In the genomic region with DNA sequence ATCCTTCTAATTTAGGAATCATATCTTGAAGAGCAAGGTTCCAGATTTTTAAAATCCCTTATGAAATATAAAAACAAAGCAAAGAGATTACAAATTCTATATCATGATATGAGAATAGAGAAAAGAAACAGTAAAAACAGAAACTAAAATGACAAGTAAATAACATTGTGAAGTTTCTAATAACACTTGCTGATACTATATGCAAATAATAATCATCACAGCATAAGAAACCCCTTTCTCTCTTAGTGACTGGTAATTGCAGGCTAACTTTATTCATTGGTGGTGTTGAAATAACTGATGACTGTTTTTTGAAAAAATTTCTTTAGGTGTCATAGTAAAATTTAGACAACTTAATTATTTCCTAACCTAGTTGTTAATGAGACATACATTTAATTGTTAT, we compare ENCODE assay signal across 23 cellular contexts.
DNase-seq lines count a peak whose midpoint lies in the region; ATAC-seq, FAIRE-seq and TF ChIP-seq lines count a peak whose summit lies in the region.
"Had no signal": no experiment of that assay in that cellular context is flagged by ENCODE, and none has a peak within 500 bp of the region (broad histone marks: within the 10 kb centered on the region; RNA-seq: fewer than 3 reads in every experiment).

No MANE protein-coding gene starts in this region.

- H3K4me1 Mint-ChIP-seq in HFFc6 (ENCODE audit: low read depth), result no peaks in the 10 kb centered on the region
- H3K4me1 Mint-ChIP-seq: B cell, H9, IgD-negative memory B cell had no signal

- H3K27me3 ChIP-seq in KMS-11 (ENCODE audit: insufficient read depth, low read depth), result no peaks in the 10 kb centered on the region
- H3K27me3 ChIP-seq: BLaER1 treated with 17β-estradiol and CSF1 and Interleukin-3, amounts not matched to agents 10 nM and 100 nM had no signal

- no peak overlapping the region for H3K9ac ChIP-seq in KMS-11
- H3K9ac ChIP-seq: BLaER1 treated with 17β-estradiol and CSF1 and Interleukin-3, amounts not matched to agents 10 nM and 100 nM had no signal

- FAIRE-seq in RCC 7860 (lab: Jason Lieb, UNC), result no peak
- FAIRE-seq: GM12891, GM18507, H1, HepG2 had no signal

- peaks cover 28% of the 10 kb centered on the region for H3K4me1 ChIP-seq in KMS-11 (ENCODE audit: low read depth, poor library complexity, severe bottlenecking)
- H3K4me1 ChIP-seq: BLaER1 treated with 17β-estradiol and CSF1 and Interleukin-3, amounts not matched to agents 10 nM and 100 nM had no signal

- H2AFZ ChIP-seq in KMS-11 (ENCODE audit: low read depth), result no peak overlapping the region

- H4K20me1 ChIP-seq in KMS-11 (ENCODE audit: insufficient read depth), result no peaks in the 10 kb centered on the region
- H4K20me1 ChIP-seq: BLaER1 treated with 17β-estradiol and CSF1 and Interleukin-3, amounts not matched to agents 10 nM and 100 nM had no signal

- H3K36me3 Mint-ChIP-seq in HFFc6 (ENCODE audit: low read depth), result no peaks in the 10 kb centered on the region
- H3K36me3 Mint-ChIP-seq: CD8-positive, alpha-beta T cell; IgD-negative memory B cell had no signal

- peak overlapping the region; percentile 23; the same call in 1 of the 2 replicates for H3K4me2 ChIP-seq in KMS-11
- H3K4me2 ChIP-seq: BLaER1 treated with 17β-estradiol and CSF1 and Interleukin-3, amounts not matched to agents 10 nM and 100 nM had no signal

- intact Hi-C loops in sciatic nerve (cut with DNase I), result no loop called here

- H3K36me3 ChIP-seq in KMS-11 (ENCODE audit: insufficient read depth), result no peaks in the 10 kb centered on the region
- H3K36me3 ChIP-seq: BLaER1 treated with 17β-estradiol and CSF1 and Interleukin-3, amounts not matched to agents 10 nM and 100 nM had no signal

- ATAC-seq in GM18517 (IDR thresholded peaks at IDR 0.05; ENCODE audit: unreplicated experiment) (peak; percentile 61), HG02973 (IDR thresholded peaks at IDR 0.05; ENCODE audit: unreplicated experiment) (peak; percentile 74), sciatic nerve (no peak)
- ATAC-seq: CD8-positive, alpha-beta T cell; HepG2 had no signal

- DNase-seq in RCC 7860 (ENCODE audit: low spot score) (no peak), cerebellum (ENCODE audit: low spot score) (no peak), HFFc6 (no peak), sciatic nerve (ENCODE audit: low spot score) (no peak)
- DNase-seq: Calu3; CD8-positive, alpha-beta T cell; DMS 273 treated with DMSO at 0.1 percent for 48 hours; DMS53; DND-41; EL; H9; Kasumi-1; KBM-7 had no signal

- H3K9me3 Mint-ChIP-seq in HFFc6, result peaks cover 38% of the 10 kb centered on the region
- H3K9me3 Mint-ChIP-seq: CD8-positive, alpha-beta T cell; H9; IgD-negative memory B cell had no signal

- no peak overlapping the region for H3K4me3 ChIP-seq in KMS-11 (IDR thresholded peaks at IDR 0.05; ENCODE audit: insufficient read depth, low read depth, low read length)
- H3K4me3 ChIP-seq: BLaER1 treated with 17β-estradiol and CSF1 and Interleukin-3, amounts not matched to agents 10 nM and 100 nM had no signal

- TF ChIP-seq CTCF in KMS-11 (conservative IDR thresholded peaks at IDR 0.05; ENCODE audit: low read depth, low read length), result no peak
- TF ChIP-seq CTCF in HFFc6 (IDR thresholded peaks at IDR 0.05), result no peak

- no peak overlapping the region for H3K4me3 Mint-ChIP-seq in HFFc6
- H3K4me3 Mint-ChIP-seq: B cell; CD8-positive, alpha-beta T cell; H9; IgD-negative memory B cell had no signal

- peaks cover 5% of the 10 kb centered on the region; the same call in 1 of the 2 replicates for H3K79me2 ChIP-seq in KMS-11 (ENCODE audit: insufficient read depth, low read depth)

- no peaks in the 10 kb centered on the region; the same call in 1 of the 2 replicates for H3K27me3 Mint-ChIP-seq in HFFc6 (ENCODE audit: insufficient read depth)
- H3K27me3 Mint-ChIP-seq: B cell, IgD-negative memory B cell had no signal

- peak overlapping the region; percentile 3; the same call in 1 of the 2 replicates for H3K27ac ChIP-seq in KMS-11
- H3K27ac ChIP-seq: BLaER1 treated with 17β-estradiol and CSF1 and Interleukin-3, amounts not matched to agents 10 nM and 100 nM had no signal

- H3K27ac Mint-ChIP-seq in HFFc6, result no peak overlapping the region
- H3K27ac Mint-ChIP-seq: B cell; CD8-positive, alpha-beta T cell; H9; IgD-negative memory B cell had no signal
